ENCODE assay signal across 8 cellular contexts in genomic region chr1:150612014-150612345, GRCh38. TPM values are rescaled to one million over a fixed set of nuclear protein-coding genes. Genes with fewer than 3 reads are reported as not detected.
DNase-seq lines count a peak whose midpoint lies in the region; ATAC-seq, FAIRE-seq and TF ChIP-seq lines count a peak whose summit lies in the region.
"Had no signal": no experiment of that assay in that cellular context is flagged by ENCODE, and none has a peak within 500 bp of the region (broad histone marks: within the 10 kb centered on the region; RNA-seq: fewer than 3 reads in every experiment).

No MANE protein-coding gene starts in this region.

- no peak for DNase-seq in activated CD8-positive, alpha-beta T cell treated with anti-CD3 and anti-CD28 coated beads for 36 hours
- DNase-seq in keratinocyte (ENCODE audit: low read depth, low spot score) (no peak), stomach (no peak), NCI-H526 (lab: John Stamatoyannopoulos, UW) (no peak)

- H3K36me3 ChIP-seq in keratinocyte (ENCODE audit: control insufficient read depth in 2 of 2, extremely low read depth in 1 of 2, insufficient read depth in 2 of 2, low read length in 2 of 2) (peaks cover 5 to 14% of the 10 kb centered on the region in 2 experiments), stomach (peaks cover 6 to 26% (median 13%) of the 10 kb centered on the region in 4 donors)

- no peak overlapping the region for H2AFZ ChIP-seq in keratinocyte (ENCODE audit: control insufficient read depth, low read length)

- no peaks in the 10 kb centered on the region for H3K27me3 Mint-ChIP-seq in activated CD8-positive, alpha-beta T cell treated with anti-CD3 and anti-CD28 coated beads for 36 hours

- no peaks in the 10 kb centered on the region for H3K9me3 Mint-ChIP-seq in activated CD8-positive, alpha-beta T cell treated with anti-CD3 and anti-CD28 coated beads for 36 hours

- H3K4me3 ChIP-seq in keratinocyte (ENCODE audit: control insufficient read depth in 2 of 3, extremely low read depth in 1 of 3, insufficient read depth in 2 of 3, low read depth in 1 of 3, low read length in 3 of 3) (peak overlapping the region in 1 of 3 experiments; percentile 2), stomach (no peak overlapping the region)

- TF ChIP-seq POLR2A in stomach (IDR thresholded peaks at IDR 0.05): no peak

- H3K27ac ChIP-seq in keratinocyte (ENCODE audit: control insufficient read depth, insufficient read depth, low read length) (peak overlapping the region; percentile 91), stomach (peak overlapping the region; percentile 82 to 89 (median 88))

- peak overlapping the region; percentile 62 for H3K9ac ChIP-seq in keratinocyte (ENCODE audit: control insufficient read depth, extremely low read depth, insufficient read depth, low read length)

- intact Hi-C loops in activated CD8-positive, alpha-beta T cell treated with anti-CD3 and anti-CD28 coated beads for 36 hours (cut with micrococcal nuclease): loop anchor here (2.0 to 5.0 kb wide), 2 partner anchors 35 to 49 kb away; partner anchors contain the start of gene MCL1
- intact Hi-C loops in stomach (cut with DNase I; ENCODE audit: low total_unique reads): no loop called here

- H3K79me2 ChIP-seq in keratinocyte (ENCODE audit: control insufficient read depth, insufficient read depth, low read length): peaks cover 1% of the 10 kb centered on the region

- H3K27ac Mint-ChIP-seq in activated CD8-positive, alpha-beta T cell treated with anti-CD3 and anti-CD28 coated beads for 36 hours: peak overlapping the region; percentile 91

- TF ChIP-seq CTCF in activated CD8-positive, alpha-beta T cell treated with anti-CD3 and anti-CD28 coated beads for 36 hours (IDR thresholded peaks at IDR 0.05): no peak
- no peak for TF ChIP-seq CTCF in keratinocyte (optimal IDR thresholded peaks at IDR 0.05 in 1 of 3, IDR thresholded peaks at IDR 0.05 in 1 of 3, conservative IDR thresholded peaks at IDR 0.05 in 1 of 3; ENCODE audit: extremely low read depth in 1 of 3, insufficient read depth in 2 of 3, low read length in 3 of 3)
- no peak for TF ChIP-seq CTCF in stomach (IDR thresholded peaks at IDR 0.05)

- H3K27me3 ChIP-seq in keratinocyte (ENCODE audit: control insufficient read depth, extremely low read depth, insufficient read depth, low read length): no peaks in the 10 kb centered on the region
- no peaks in the 10 kb centered on the region for H3K27me3 ChIP-seq in stomach

- peaks cover 61% of the 10 kb centered on the region for H3K4me1 Mint-ChIP-seq in activated CD8-positive, alpha-beta T cell treated with anti-CD3 and anti-CD28 coated beads for 36 hours (ENCODE audit: low read depth)

- no peaks in the 10 kb centered on the region for H3K9me3 ChIP-seq in keratinocyte (ENCODE audit: control insufficient read depth, low read depth, low read length)
- H3K9me3 ChIP-seq in stomach: no peaks in the 10 kb centered on the region

- CTCF ChIA-PET in activated CD8-positive, alpha-beta T cell treated with anti-CD3 and anti-CD28 coated beads for 36 hours (lab: Charles Lee): interaction anchor here (1.0 to 19.1 kb wide), 4 partner anchors 9 to 49 kb away, joined by 3 to 324 read pairs (median 6); partner anchors contain the start of gene MCL1

- H3K4me1 ChIP-seq in keratinocyte (ENCODE audit: control insufficient read depth, extremely low read depth, insufficient read depth, low read length): peaks cover 42% of the 10 kb centered on the region
- H3K4me1 ChIP-seq in stomach: peaks cover 36 to 71% (median 61%) of the 10 kb centered on the region in 4 donors

- H3K9me1 ChIP-seq in keratinocyte (ENCODE audit: control insufficient read depth, extremely low read depth, insufficient read depth, low read length): no peaks in the 10 kb centered on the region

- POLR2A ChIA-PET in activated CD8-positive, alpha-beta T cell treated with anti-CD3 and anti-CD28 coated beads for 36 hours (lab: Charles Lee): interaction anchor here (1.1 to 30.2 kb wide), 4 partner anchors 16 to 43 kb away, joined by 3 to 678 read pairs (median 4); partner anchors contain the start of genes ENSA and MCL1

- WGBS in stomach, 5 donors: 83 to 88% (median 86%) methylated on average over 3 of the region's 3 CpGs

- FAIRE-seq in keratinocyte (lab: Jason Lieb, UNC): no peak
- FAIRE-seq: endometrium had no signal

- ATAC-seq in HG03135 (IDR thresholded peaks at IDR 0.05; ENCODE audit: unreplicated experiment) (peak; percentile 3), GM19463 (IDR thresholded peaks at IDR 0.05; ENCODE audit: unreplicated experiment) (no peak), HG03159 (IDR thresholded peaks at IDR 0.05; ENCODE audit: unreplicated experiment) (no peak)
- ATAC-seq in activated CD8-positive, alpha-beta T cell treated with anti-CD3 and anti-CD28 coated beads for 36 hours: no peak

- H3K4me2 ChIP-seq in keratinocyte (ENCODE audit: control insufficient read depth, extremely low read depth, insufficient read depth, low read depth, low read length): peak overlapping the region; percentile 13

- H3K36me3 Mint-ChIP-seq in activated CD8-positive, alpha-beta T cell treated with anti-CD3 and anti-CD28 coated beads for 36 hours (ENCODE audit: low read depth): peaks cover 52% of the 10 kb centered on the region

- no peaks in the 10 kb centered on the region for H4K20me1 ChIP-seq in keratinocyte (ENCODE audit: control insufficient read depth, extremely low read depth, insufficient read depth, low read length)

- dilution Hi-C loops in keratinocyte (cut with MboI; ENCODE audit: extremely low pct_ligation_motif_present, low sequenced_read_pairs): no loop called here

- peak overlapping the region; percentile 49 for H3K4me3 Mint-ChIP-seq in activated CD8-positive, alpha-beta T cell treated with anti-CD3 and anti-CD28 coated beads for 36 hours

- no peak for TF ChIP-seq EP300 in stomach (IDR thresholded peaks at IDR 0.05)

RNA-seq across cellular contexts. Expression of gene ENSA, which starts 17.4 kb away (rescaled TPM):
- total RNA-seq in activated CD8-positive, alpha-beta T cell treated with anti-CD3 and anti-CD28 coated beads for 36 hours: 100 to 1,000 TPM; 177 to 182 TPM
- polyA plus RNA-seq in keratinocyte (76.8 to 157 TPM (median 102 TPM) in 3 replicates), stomach (100 to 1,000 TPM; 119 to 207 (median 150) TPM)
- 59.7 TPM for polyA plus RNA-seq in keratinocyte (2011; ENCODE audit: low read depth)
- 99.0 and 125 TPM in 2 replicates for polyA plus RNA-seq in keratinocyte (2011; cell fraction: cytosol; rRNA removed)
- 56.9 and 69.4 TPM in 2 replicates for polyA plus RNA-seq in keratinocyte (2011; cell fraction: nucleus; rRNA removed)
- polyA plus RNA-seq in keratinocyte (2012; ENCODE audit: low replicate concordance): 87.5 and 131 TPM in 2 replicates
- 13.2 to 36.5 TPM (median 22.0 TPM) in 3 replicates for polyA minus RNA-seq in keratinocyte
- polyA minus RNA-seq in keratinocyte (2011; cell fraction: cytosol; rRNA and poly(A)+ RNA removed): 27.0 TPM
- 7.9 and 12.7 TPM in 2 replicates for polyA minus RNA-seq in keratinocyte (2011; cell fraction: nucleus; rRNA and poly(A)+ RNA removed)
- 100 to 1,000 TPM; 106 to 349 (median 133) TPM for total RNA-seq in stomach

RNA-seq across cellular contexts. Expression of gene MCL1, which starts 32.6 kb away (rescaled TPM):
- 100 to 1,000 TPM; 207 TPM for total RNA-seq in activated CD8-positive, alpha-beta T cell treated with anti-CD3 and anti-CD28 coated beads for 36 hours
- polyA plus RNA-seq in keratinocyte (105 to 237 TPM (median 156 TPM) in 3 replicates), stomach (100 to 1,000 TPM in 2 of 3 donors, 10 to 100 TPM in 1; 77.7 to 127 (median 115) TPM)
- polyA plus RNA-seq in keratinocyte (2011; ENCODE audit: low read depth): 301 TPM
- polyA plus RNA-seq in keratinocyte (2011; cell fraction: cytosol; rRNA removed): 85.0 and 142 TPM in 2 replicates
- polyA plus RNA-seq in keratinocyte (2011; cell fraction: nucleus; rRNA removed): 241 and 336 TPM in 2 replicates
- 139 and 235 TPM in 2 replicates for polyA plus RNA-seq in keratinocyte (2012; ENCODE audit: low replicate concordance)
- polyA minus RNA-seq in keratinocyte: 75.7 to 233 TPM (median 111 TPM) in 3 replicates
- polyA minus RNA-seq in keratinocyte (2011; cell fraction: cytosol; rRNA and poly(A)+ RNA removed): 164 TPM
- polyA minus RNA-seq in keratinocyte (2011; cell fraction: nucleus; rRNA and poly(A)+ RNA removed): 148 and 203 TPM in 2 replicates
- 100 to 1,000 TPM in 4 of 5 donors, 10 to 100 TPM in 1; 87.5 to 330 (median 142) TPM for total RNA-seq in stomach
